ENCODE assay signal across 8 cellular contexts in genomic region chr19:2479556-2480194, GRCh38. TPM values are rescaled to one million over a fixed set of nuclear protein-coding genes. Genes with fewer than 3 reads are reported as not detected.
DNase-seq lines count a peak whose midpoint lies in the region; ATAC-seq, FAIRE-seq and TF ChIP-seq lines count a peak whose summit lies in the region.

No MANE protein-coding gene starts in this region.

- H3K9me2 ChIP-seq in Karpas-422 (replicated peaks; ENCODE audit: insufficient read depth, low read length): no peaks in the 10 kb centered on the region

- no peak for DNase-seq in Calu3
- DNase-seq in Karpas-422: peak; percentile 53
- DNase-seq in effector memory CD4-positive, alpha-beta T cell: no peak
- DNase-seq in osteocyte (ENCODE audit: extremely low spot score, unreplicated experiment): no peak
- DNase-seq in left colon: no peak
- no peak for DNase-seq in HPDE6-E6E7 (ENCODE audit: extremely low spot score)
- no peak for DNase-seq in GM19239 (ENCODE audit: insufficient read length, low spot score)
- DNase-seq in NCI-H1105 (lab: John Stamatoyannopoulos, UW): no peak

- no peak overlapping the region for H3K27ac ChIP-seq in Karpas-422 (ENCODE audit: low read length)
- peak overlapping the region; percentile 89 for H3K27ac ChIP-seq in effector memory CD4-positive, alpha-beta T cell (ENCODE audit: insufficient read depth, low read length, poor library complexity, severe bottlenecking)

- H3K79me2 ChIP-seq in Karpas-422 (ENCODE audit: low read length): no peaks in the 10 kb centered on the region; the same call in 1 of the 2 replicates

- H3K36me3 Mint-ChIP-seq in Calu3 (ENCODE audit: insufficient read depth, unreplicated experiment): peaks cover 48% of the 10 kb centered on the region
- peaks cover 20% of the 10 kb centered on the region for H3K36me3 Mint-ChIP-seq in osteocyte (ENCODE audit: unreplicated experiment)

- H3K4me1 Mint-ChIP-seq in Calu3 (ENCODE audit: low read depth, unreplicated experiment): peaks cover 9% of the 10 kb centered on the region
- H3K4me1 Mint-ChIP-seq in osteocyte (ENCODE audit: unreplicated experiment): peaks cover 23% of the 10 kb centered on the region

- no TSS peak for BruUV-seq in Calu3 (replicated peaks; lab: Mats Ljungman, UMichigan)

- H3K4me3 Mint-ChIP-seq in Calu3 (ENCODE audit: low read depth, unreplicated experiment) (peak overlapping the region; percentile 95), osteocyte (ENCODE audit: unreplicated experiment) (peak overlapping the region; percentile 44)

- no peak overlapping the region for H2AFZ ChIP-seq in Karpas-422 (ENCODE audit: low read length)

- CTCF ChIA-PET in Calu3 (lab: Charles Lee): no interaction called here

- intact Hi-C loops in Calu3 (cut with micrococcal nuclease; ENCODE audit: unreplicated experiment) (loop anchor here (5.0 kb wide), 1 partner anchor 63 kb away; no protein-coding TSS in a partner anchor), left colon (cut with DNase I, micrococcal nuclease) (loop anchor here (5.0 to 10.0 kb wide), 2 partner anchors 63 to 105 kb away; no protein-coding TSS in a partner anchor)

- H3K9me3 Mint-ChIP-seq in Calu3 (ENCODE audit: low read depth, unreplicated experiment): peaks cover 5% of the 10 kb centered on the region
- H3K9me3 Mint-ChIP-seq in osteocyte (ENCODE audit: unreplicated experiment): no peaks in the 10 kb centered on the region

- H3K9ac ChIP-seq in Karpas-422 (ENCODE audit: low read length): no peak overlapping the region

- peaks cover 9% of the 10 kb centered on the region; the same call in 1 of the 2 replicates for H4K20me1 ChIP-seq in Karpas-422 (ENCODE audit: insufficient read depth, low read depth, low read length)

- no peaks in the 10 kb centered on the region; the same call in 1 of the 2 replicates for H3K36me3 ChIP-seq in Karpas-422 (ENCODE audit: insufficient read depth, low read length)
- H3K36me3 ChIP-seq in effector memory CD4-positive, alpha-beta T cell (ENCODE audit: control insufficient read depth, insufficient read depth, low read length): peaks cover 12% of the 10 kb centered on the region

- ATAC-seq in left colon: no peak

- H3K27me3 ChIP-seq in Karpas-422 (ENCODE audit: low read length): no peaks in the 10 kb centered on the region; the same call in 1 of the 2 replicates
- H3K27me3 ChIP-seq in effector memory CD4-positive, alpha-beta T cell (replicated peaks; ENCODE audit: control insufficient read depth, insufficient read depth, low read length, poor library complexity, severe bottlenecking): no peaks in the 10 kb centered on the region

- TF ChIP-seq CTCF in Calu3 (IDR thresholded peaks at IDR 0.05; ENCODE audit: unreplicated experiment) (no peak), osteocyte (IDR thresholded peaks at IDR 0.05) (peak; percentile 23)

- H3K4me1 ChIP-seq in Karpas-422 (ENCODE audit: low read length): peaks cover 57% of the 10 kb centered on the region
- H3K4me1 ChIP-seq in effector memory CD4-positive, alpha-beta T cell (ENCODE audit: control insufficient read depth, insufficient read depth, low read length, poor library complexity, severe bottlenecking): peaks cover 24% of the 10 kb centered on the region

- H3K4me2 ChIP-seq in Karpas-422 (ENCODE audit: low read depth, low read length, poor library complexity, severe bottlenecking): peak overlapping the region; percentile 83

- H3K27ac Mint-ChIP-seq in Calu3 (ENCODE audit: unreplicated experiment) (peak overlapping the region; percentile 93), osteocyte (ENCODE audit: unreplicated experiment) (peak overlapping the region; percentile 69)

- no peaks in the 10 kb centered on the region for H3K9me3 ChIP-seq in Karpas-422 (ENCODE audit: low read length)
- peaks cover 4% of the 10 kb centered on the region for H3K9me3 ChIP-seq in effector memory CD4-positive, alpha-beta T cell (ENCODE audit: control insufficient read depth, low read length)

- peaks cover 11% of the 10 kb centered on the region for H3K27me3 Mint-ChIP-seq in Calu3 (ENCODE audit: unreplicated experiment)
- no peaks in the 10 kb centered on the region for H3K27me3 Mint-ChIP-seq in osteocyte (ENCODE audit: unreplicated experiment)

- H3K4me3 ChIP-seq in Karpas-422 (ENCODE audit: low read length): no peak overlapping the region
- no peak overlapping the region for H3K4me3 ChIP-seq in effector memory CD4-positive, alpha-beta T cell (ENCODE audit: insufficient read depth, low read depth, low read length, poor library complexity, severe bottlenecking)

- FAIRE-seq in GM19239 (lab: Jason Lieb, UNC): no peak

RNA-seq across cellular contexts. Expression of gene GADD45B, which starts 3.7 kb away (rescaled TPM):
- total RNA-seq in Calu3 (2022) (26.3 and 36.5 TPM in 2 replicates), osteocyte (148 and 165 TPM in 2 replicates), left colon (10 to 100 TPM; 44.4 to 53.8 TPM)
- 8.6 and 11.0 TPM in 2 replicates for total RNA-seq in Karpas-422 (2014; rRNA removed; shearing (Covaris generic); ENCODE audit: low replicate concordance)

RNA-seq across cellular contexts. Expression of gene LMNB2, which starts 22.9 kb away (rescaled TPM):
- total RNA-seq in Calu3 (2022) (88.0 and 109 TPM in 2 replicates), osteocyte (40.2 and 40.8 TPM in 2 replicates), left colon (10 to 100 TPM; 23.6 to 43.9 TPM)
- 20.8 and 80.2 TPM in 2 replicates for total RNA-seq in Karpas-422 (2014; rRNA removed; shearing (Covaris generic); ENCODE audit: low replicate concordance)

RNA-seq across cellular contexts. Expression of gene TIMM13, which starts 52.3 kb away (rescaled TPM):
- 75.8 and 81.8 TPM in 2 replicates for total RNA-seq in Calu3 (2022)
- total RNA-seq in Karpas-422 (2014; rRNA removed; shearing (Covaris generic); ENCODE audit: low replicate concordance): 49.3 and 66.5 TPM in 2 replicates
- 108 and 109 TPM in 2 replicates for total RNA-seq in osteocyte
- 100 to 1,000 TPM in 1 of 2 donors, 10 to 100 TPM in 1; 90.2 to 129 TPM for total RNA-seq in left colon
